ENCODE assay signal across 8 cellular contexts in genomic region chr5:91189480-91190332, GRCh38.
DNase-seq lines count a peak whose midpoint lies in the region; ATAC-seq and TF ChIP-seq lines count a peak whose summit lies in the region.

No MANE protein-coding gene starts in this region.

- H2AFZ ChIP-seq in mesenchymal stem cell (ENCODE audit: low read depth, low read length) = no peak overlapping the region

- H3K36me3 ChIP-seq in mesenchymal stem cell (ENCODE audit: control insufficient read depth in 1 of 2, insufficient read depth in 2 of 2, low read depth in 1 of 2, low read length in 2 of 2) (no peaks in the 10 kb centered on the region), aorta (ENCODE audit: control insufficient read depth in 1 of 2, insufficient read depth in 2 of 2, low read length in 1 of 2) (no peaks in the 10 kb centered on the region)

- no peak overlapping the region for H3K27ac Mint-ChIP-seq in activated CD4-positive, alpha-beta T cell treated with anti-CD3 and anti-CD28 coated beads, Interleukin-2, amount 10 ng/mL, durations not matched to agents 24 days and 14 days
- H3K27ac Mint-ChIP-seq in brain = peak overlapping the region in 4 of 5 experiments; percentile 6 to 91 (median 48)

- H3K4me1 ChIP-seq in mesenchymal stem cell (ENCODE audit: control insufficient read depth, insufficient read depth, low read depth, low read length) (peaks cover 1% of the 10 kb centered on the region), aorta (ENCODE audit: control insufficient read depth in 1 of 2, insufficient read depth in 2 of 2, low read length in 2 of 2) (no peaks in the 10 kb centered on the region)

- intact Hi-C loops in activated CD4-positive, alpha-beta T cell treated with anti-CD3 and anti-CD28 coated beads, Interleukin-2, amount 10 ng/mL, durations not matched to agents 24 days and 14 days (cut with micrococcal nuclease) = no loop called here
- intact Hi-C loops in aorta (cut with DNase I) = no loop called here

- ATAC-seq in aorta (ENCODE audit: low FRiP score) = peak; percentile 48
- no peak for ATAC-seq in HG03108 (IDR thresholded peaks at IDR 0.05; ENCODE audit: unreplicated experiment)

- no peak overlapping the region for H3K23ac ChIP-seq in mesenchymal stem cell (ENCODE audit: low read length in 2 of 2)

- peak overlapping the region; percentile 31 for H3K4me2 ChIP-seq in mesenchymal stem cell (ENCODE audit: low read length, poor library complexity, severe bottlenecking)

- H3K4ac ChIP-seq in mesenchymal stem cell (ENCODE audit: low read depth in 1 of 2, low read length in 2 of 2) = peak overlapping the region in 1 of 2 experiments; percentile 47

- H3K9me3 Mint-ChIP-seq in activated CD4-positive, alpha-beta T cell treated with anti-CD3 and anti-CD28 coated beads, Interleukin-2, amount 10 ng/mL, durations not matched to agents 24 days and 14 days = peaks cover under 1% of the 10 kb centered on the region
- H3K9me3 Mint-ChIP-seq in brain = no peaks in the 10 kb centered on the region

- H3K36me3 Mint-ChIP-seq in activated CD4-positive, alpha-beta T cell treated with anti-CD3 and anti-CD28 coated beads, Interleukin-2, amount 10 ng/mL, durations not matched to agents 24 days and 14 days (ENCODE audit: low read depth) = no peaks in the 10 kb centered on the region
- H3K36me3 Mint-ChIP-seq in brain = no peaks in the 10 kb centered on the region

- peak overlapping the region in 1 of 2 experiments; percentile 83 for H3K18ac ChIP-seq in mesenchymal stem cell (ENCODE audit: low read depth in 1 of 2, low read length in 2 of 2)

- DNase-seq in activated CD4-positive, alpha-beta T cell treated with anti-CD3 and anti-CD28 coated beads, Interleukin-2, amount 10 ng/mL, durations not matched to agents 24 days and 14 days = peak; percentile 40
- no peak for DNase-seq in activated CD4-positive, alpha-beta T cell treated with anti-CD3 and anti-CD28 coated beads, Interleukin-2, amount 50 U/mL, for 4 hours
- DNase-seq in mesenchymal stem cell (peak; percentile 98), aorta (peak; percentile 74 to 78), NCI-H2171 (lab: John Stamatoyannopoulos, UW) (no peak), UCSD-AML1 (lab: John Stamatoyannopoulos, UW; ENCODE audit: unreplicated experiment) (no peak)

- peak overlapping the region; percentile 15 for H4K8ac ChIP-seq in mesenchymal stem cell (ENCODE audit: low read length)

- peaks cover 2% of the 10 kb centered on the region for H3K4me1 Mint-ChIP-seq in activated CD4-positive, alpha-beta T cell treated with anti-CD3 and anti-CD28 coated beads, Interleukin-2, amount 10 ng/mL, durations not matched to agents 24 days and 14 days
- H3K4me1 Mint-ChIP-seq in brain = peaks cover 19% of the 10 kb centered on the region

- H2BK15ac ChIP-seq in mesenchymal stem cell (ENCODE audit: low read depth, poor library complexity, severe bottlenecking) = no peak overlapping the region

- H4K91ac ChIP-seq in mesenchymal stem cell (ENCODE audit: low read length) = no peak overlapping the region

- no peak overlapping the region for H2BK5ac ChIP-seq in mesenchymal stem cell (ENCODE audit: low read depth, low read length, poor library complexity, severe bottlenecking)

- H2BK120ac ChIP-seq in mesenchymal stem cell (ENCODE audit: low read depth, low read length) = peak overlapping the region; percentile 49

- no peaks in the 10 kb centered on the region for H3K27me3 ChIP-seq in mesenchymal stem cell (ENCODE audit: control insufficient read depth in 1 of 2, insufficient read depth in 1 of 2, low read length in 2 of 2)
- H3K27me3 ChIP-seq in aorta (ENCODE audit: control insufficient read depth in 1 of 2, insufficient read depth in 2 of 2, low read length in 1 of 2) = no peaks in the 10 kb centered on the region

- no peaks in the 10 kb centered on the region for H3K79me1 ChIP-seq in mesenchymal stem cell (replicated peaks; ENCODE audit: low read length, poor library complexity, severe bottlenecking)

- peak overlapping the region; percentile 89 for H3K9ac ChIP-seq in mesenchymal stem cell (ENCODE audit: low read length)

- H3K4me3 ChIP-seq in mesenchymal stem cell (ENCODE audit: insufficient read depth in 1 of 2, low read depth in 1 of 2, low read length in 2 of 2) (peak overlapping the region in 1 of 2 experiments; percentile 39), aorta (ENCODE audit: low read length in 2 of 2) (no peak overlapping the region)

- H2BK12ac ChIP-seq in mesenchymal stem cell (ENCODE audit: low read length in 2 of 2) = peak overlapping the region; percentile 37 to 77

- TF ChIP-seq CTCF in brain (conservative IDR thresholded peaks at IDR 0.05) = no peak

- no peak overlapping the region for H3K14ac ChIP-seq in mesenchymal stem cell (ENCODE audit: low read length in 2 of 2)

- H3K9me3 ChIP-seq in mesenchymal stem cell (ENCODE audit: control insufficient read depth, low read length) = no peaks in the 10 kb centered on the region
- peaks cover 2% of the 10 kb centered on the region for H3K9me3 ChIP-seq in aorta (ENCODE audit: control insufficient read depth, low read length)

- H3K27me3 Mint-ChIP-seq in activated CD4-positive, alpha-beta T cell treated with anti-CD3 and anti-CD28 coated beads, Interleukin-2, amount 10 ng/mL, durations not matched to agents 24 days and 14 days = peaks cover 16% of the 10 kb centered on the region
- H3K27me3 Mint-ChIP-seq in brain = peaks cover 9% of the 10 kb centered on the region

- WGBS in mesenchymal stem cell = 40% methylated on average over 8 of the region's 8 CpGs
- 48 to 53% methylated on average over 8 of the region's 8 CpGs for WGBS in aorta, 2 donors

- H2AK5ac ChIP-seq in mesenchymal stem cell (ENCODE audit: low read length, severe bottlenecking) = no peak overlapping the region

- H3K27ac ChIP-seq in mesenchymal stem cell (ENCODE audit: low read length, poor library complexity, severe bottlenecking) (peak overlapping the region; percentile 59), aorta (ENCODE audit: low read depth in 1 of 2, low read length in 2 of 2) (no peak overlapping the region)

- no peak overlapping the region for H3K4me3 Mint-ChIP-seq in activated CD4-positive, alpha-beta T cell treated with anti-CD3 and anti-CD28 coated beads, Interleukin-2, amount 10 ng/mL, durations not matched to agents 24 days and 14 days
- peak overlapping the region in 3 of 5 experiments; percentile 20 to 45 (median 41) for H3K4me3 Mint-ChIP-seq in brain

Comparison
In these comparisons a context has a peak if more than half of its experiments do, and no peak if none do; other contexts are left out.
1. DNase-seq: peak in activated CD4-positive, alpha-beta T cell treated with anti-CD3 and anti-CD28 coated beads, Interleukin-2, amount 10 ng/mL, durations not matched to agents 24 days and 14 days (single experiment), mesenchymal stem cell (single experiment) and aorta (2 of 2); none in activated CD4-positive, alpha-beta T cell treated with anti-CD3 and anti-CD28 coated beads, Interleukin-2, amount 50 U/mL, for 4 hours (0 of 2), NCI-H2171 (single experiment) and UCSD-AML1 (single experiment).